Comparison of ENCODE assay signal across 16 cellular contexts in the genomic region with DNA sequence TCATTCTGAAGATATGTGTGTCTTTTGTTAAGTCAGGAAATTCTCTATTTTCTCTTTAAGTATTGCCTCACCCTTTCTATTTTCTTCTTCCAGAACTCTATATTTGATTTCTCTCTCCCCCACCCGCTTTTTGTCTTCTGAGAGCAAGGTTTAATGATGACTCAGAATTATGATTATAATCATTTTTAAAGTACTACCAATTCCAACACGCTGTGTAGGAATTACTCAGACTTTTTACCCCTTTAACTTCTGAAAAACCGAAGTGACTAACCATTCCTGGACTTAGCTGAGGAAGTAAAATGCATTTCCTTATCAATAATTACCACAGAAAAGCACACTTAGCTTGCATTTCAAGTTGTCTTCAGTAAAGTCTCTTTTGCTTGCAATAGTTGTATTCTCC. TPM values are rescaled to one million over a fixed set of nuclear protein-coding genes. Genes with fewer than 3 reads are reported as not detected.
A peak's percentile ranks its signal among the peaks of the same experiment; 100 is the strongest.
DNase-seq lines count a peak whose midpoint lies in the region; ATAC-seq and TF ChIP-seq lines count a peak whose summit lies in the region.
"Had no signal": no experiment of that assay in that cellular context is flagged by ENCODE, and none has a peak within 500 bp of the region (broad histone marks: within the 10 kb centered on the region; RNA-seq: fewer than 3 reads in every experiment).

No MANE protein-coding gene starts in this region.

- TF ChIP-seq RAD21 in HCT116 (IDR thresholded peaks at IDR 0.05; ENCODE audit: low read depth): no peak

- no peaks in the 10 kb centered on the region for H4K20me1 ChIP-seq in HCT116 (ENCODE audit: insufficient read depth)
- H4K20me1 ChIP-seq: BLaER1 had no signal

- no TSS peak for BruUV-seq in HCT116 (replicated peaks; lab: Mats Ljungman, UMichigan)

- no peaks in the 10 kb centered on the region for H3K79me2 ChIP-seq in ACC112 (ENCODE audit: control insufficient read depth, insufficient read depth, low read length, unreplicated experiment)
- H3K79me2 ChIP-seq in HCT116 (ENCODE audit: insufficient read depth, low read length): no peaks in the 10 kb centered on the region

- H3K27me3 ChIP-seq in ACC112 (ENCODE audit: insufficient read depth, low read length): no peaks in the 10 kb centered on the region
- H3K27me3 ChIP-seq in HCT116 (ENCODE audit: insufficient read depth, low read length): no peaks in the 10 kb centered on the region
- no peaks in the 10 kb centered on the region for H3K27me3 ChIP-seq in foreskin keratinocyte
- H3K27me3 ChIP-seq in tibial artery: no peaks in the 10 kb centered on the region
- H3K27me3 ChIP-seq: BLaER1, body of pancreas, Peyer's patch had no signal

- CTCF ChIA-PET in HCT116 (lab: Charles Lee): no interaction called here

- H3K4me2 ChIP-seq in HCT116 (ENCODE audit: low read length): peak overlapping the region; percentile 17; the same call in 1 of the 2 replicates
- H3K4me2 ChIP-seq: BLaER1 had no signal

- peaks cover 17% of the 10 kb centered on the region for H3K4me1 ChIP-seq in ACC112 (ENCODE audit: control insufficient read depth, insufficient read depth, low read length, unreplicated experiment)
- peaks cover 0 to 9% of the 10 kb centered on the region in 2 experiments; a peak in 2 of 4 replicates for H3K4me1 ChIP-seq in HCT116 (ENCODE audit: control insufficient read depth in 1 of 2, insufficient read depth in 2 of 2, low read length in 2 of 2)
- peaks cover 5% of the 10 kb centered on the region for H3K4me1 ChIP-seq in foreskin keratinocyte
- H3K4me1 ChIP-seq in tibial artery: peaks cover 0 to 2% (median 0%) of the 10 kb centered on the region in 4 donors
- H3K4me1 ChIP-seq: BLaER1, body of pancreas, Peyer's patch had no signal

- TF ChIP-seq POLR2A in HCT116 (IDR thresholded peaks at IDR 0.05; ENCODE audit: borderline replicate concordance, extremely low read depth, insufficient read depth, insufficient read length): no peak

- peak overlapping the region; percentile 57 for H2AFZ ChIP-seq in ACC112 (ENCODE audit: low read length, unreplicated experiment)
- no peak overlapping the region for H2AFZ ChIP-seq in HCT116 (ENCODE audit: low read depth, low read length, poor library complexity, severe bottlenecking)

- H3K36me3 ChIP-seq in ACC112 (ENCODE audit: insufficient read depth, low read length) (no peaks in the 10 kb centered on the region), HCT116 (ENCODE audit: control insufficient read depth in 1 of 2, insufficient read depth in 2 of 2, low read length in 2 of 2) (no peaks in the 10 kb centered on the region), tibial artery (peaks cover 0 to 8% (median 0%) of the 10 kb centered on the region in 3 donors)
- H3K36me3 ChIP-seq: BLaER1 had no signal

- intact Hi-C loops in HCT116 (cut with micrococcal nuclease): no loop called here
- intact Hi-C loops in tibial artery (cut with DNase I; ENCODE audit: low total_unique reads): no loop called here

- no peaks in the 10 kb centered on the region for H3K9me3 ChIP-seq in HCT116 (ENCODE audit: control insufficient read depth in 1 of 2, insufficient read depth in 1 of 2, low read depth in 1 of 2, low read length in 2 of 2)
- no peaks in the 10 kb centered on the region for H3K9me3 ChIP-seq in tibial artery
- H3K9me3 ChIP-seq: BLaER1, body of pancreas, Peyer's patch had no signal

- ATAC-seq in HCT116: no peak
- peak; percentile 91 for ATAC-seq in foreskin keratinocyte
- ATAC-seq: body of pancreas had no signal

- DNase-seq in HCT116 (ENCODE audit: low read depth, low spot score) (no peak), amniotic epithelial cell (ENCODE audit: low read depth) (peak; percentile 11), foreskin keratinocyte (peak in 1 of 2 donors; percentile 64), 8988T (no peak), tibial artery (no peak), RKO (ENCODE audit: low spot score) (no peak)
- no peak for DNase-seq in stimulated activated CD4-positive, alpha-beta T cell treated with anti-CD3 and anti-CD28 coated beads, Interleukin-12 subunit alpha, Interleukin-12 subunit beta, amount 100 ng/mL, for 4 hours
- DNase-seq: body of pancreas; DND-41; effector memory CD4-positive, alpha-beta T cell; islet precursor cell; NCI-H446; Peyer's patch; stimulated activated CD4-positive, alpha-beta T cell treated with anti-CD3 and anti-CD28 coated beads, Interleukin-15, amount 100 ng/mL, for 24 hours had no signal

- RAD21 ChIA-PET in HCT116 (lab: Charles Lee; ENCODE audit: low non-redundant PET in 1 of 2, low total read pairs in 2 of 2, uncharacterized antibody in 2 of 2, unreplicated experiment in 2 of 2): no interaction called here

- H3K27ac ChIP-seq in ACC112 (ENCODE audit: low read depth, low read length) (peak overlapping the region; percentile 25), HCT116 (ENCODE audit: low read depth, low read length) (no peak overlapping the region), foreskin keratinocyte (no peak overlapping the region), tibial artery (no peak overlapping the region)
- H3K27ac ChIP-seq: BLaER1, body of pancreas, Peyer's patch had no signal

- TF ChIP-seq CTCF in HCT116 (IDR thresholded peaks at IDR 0.05 in 2 of 3, conservative IDR thresholded peaks at IDR 0.05 in 1 of 3; ENCODE audit: borderline replicate concordance in 1 of 3, insufficient read depth in 1 of 3, low read depth in 2 of 3, low read length in 2 of 3): no peak
- no peak for TF ChIP-seq CTCF in foreskin keratinocyte (conservative IDR thresholded peaks at IDR 0.05)
- no peak for TF ChIP-seq CTCF in tibial artery (IDR thresholded peaks at IDR 0.05)

- no peaks in the 10 kb centered on the region for H3K9me2 ChIP-seq in HCT116 (ENCODE audit: insufficient read depth)

- peak overlapping the region; percentile 8 for H3K4me3 ChIP-seq in ACC112 (ENCODE audit: low read depth, low read length)
- no peak overlapping the region for H3K4me3 ChIP-seq in HCT116 (replicated peaks in 1 of 2; ENCODE audit: low read depth in 1 of 2, low read length in 2 of 2)
- H3K4me3 ChIP-seq in tibial artery: no peak overlapping the region
- H3K4me3 ChIP-seq: BLaER1, body of pancreas, Peyer's patch had no signal

- POLR2A ChIA-PET in HCT116 (lab: Charles Lee): no interaction called here

- H3K9ac ChIP-seq in HCT116 (ENCODE audit: low read length): no peak overlapping the region
- H3K9ac ChIP-seq: BLaER1 had no signal

TF ChIP-seq in HCT116, 20 proteins besides CTCF, POLR2A, EP300 and RAD21:
- TF ChIP-seq FOSL1 (IDR thresholded peaks at IDR 0.05; ENCODE audit: low read depth): 0 out of 2 replicates have a peak, but pooled peaks have one; percentile 23
- TF ChIP-seq, protein P1, sequence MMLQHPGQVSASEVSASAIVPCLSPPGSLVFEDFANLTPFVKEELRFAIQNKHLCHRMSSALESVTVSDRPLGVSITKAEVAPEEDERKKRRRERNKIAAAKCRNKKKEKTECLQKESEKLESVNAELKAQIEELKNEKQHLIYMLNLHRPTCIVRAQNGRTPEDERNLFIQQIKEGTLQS (IDR thresholded peaks at IDR 0.05): no peak

RNA-seq across cellular contexts. Expression of a gene that starts 20.8 kb away (rescaled TPM):
- 7.6 TPM for total RNA-seq in HCT116 (2021; ENCODE audit: unreplicated experiment)
- polyA plus RNA-seq in HCT116 (2012): 3.5 and 3.7 TPM in 2 replicates
- 4.3 TPM in 2 replicates for total RNA-seq in foreskin keratinocyte
- 2.0 and 2.4 TPM in 2 replicates for polyA plus RNA-seq in foreskin keratinocyte
